15 cellular contexts compared by ENCODE assay signal in genomic region chr20:63085087-63085861, GRCh38.
DNase-seq lines count a peak whose midpoint lies in the region; ATAC-seq, FAIRE-seq and TF ChIP-seq lines count a peak whose summit lies in the region.
"Had no signal": no experiment of that assay in that cellular context is flagged by ENCODE, and none has a peak within 500 bp of the region (broad histone marks: within the 10 kb centered on the region; RNA-seq: fewer than 3 reads in every experiment).

No MANE protein-coding gene starts in this region.

- peak; percentile 11 for DNase-seq in activated CD8-positive, alpha-beta memory T cell treated with anti-CD3 and anti-CD28 coated beads, Interleukin-2, amount 50 U/mL, for 4 hours
- no peak for DNase-seq in activated CD8-positive, alpha-beta memory T cell treated with anti-CD3 and anti-CD28 coated beads for 24 hours
- no peak for DNase-seq in HTR-8/SVneo (ENCODE audit: insufficient read length, low spot score)
- peak in 3 of 5 donors; percentile 14 to 24 (median 20) for DNase-seq in heart left ventricle
- DNase-seq in psoas muscle = peak; percentile 6 to 49
- no peak for DNase-seq in NCI-H2171 (lab: John Stamatoyannopoulos, UW)
- DNase-seq in activated CD4-positive, alpha-beta memory T cell treated with anti-CD3 and anti-CD28 coated beads, Interleukin-2, amount 10 ng/mL, durations not matched to agents 7 days and 5 days = no peak
- no peak for DNase-seq in mesothelial cell of epicardium (ENCODE audit: low spot score in 2 of 2, unreplicated experiment in 2 of 2)
- DNase-seq: ACHN, activated T-cell treated with anti-CD3 and anti-CD28 coated beads for 4 hours, COR-L47, NCI-H2029, testis had no signal

- peak; percentile 79 for FAIRE-seq in HTR-8/SVneo (lab: Jason Lieb, UNC)
- FAIRE-seq: GM19239 had no signal

- H3K9me3 ChIP-seq in heart left ventricle (peaks cover 0 to 2% (median 0%) of the 10 kb centered on the region in 12 donors), psoas muscle (no peaks in the 10 kb centered on the region)
- H3K9me3 ChIP-seq: testis had no signal

- no peak for TF ChIP-seq POLR2A in heart left ventricle (IDR thresholded peaks at IDR 0.05)

- CTCF ChIA-PET in activated CD4-positive, alpha-beta memory T cell treated with anti-CD3 and anti-CD28 coated beads, Interleukin-2, amount 10 ng/mL, durations not matched to agents 7 days and 5 days (lab: Charles Lee) = no interaction called here

- H3K4me3 ChIP-seq in heart left ventricle = no peak overlapping the region
- no peak overlapping the region for H3K4me3 ChIP-seq in psoas muscle
- H3K4me3 ChIP-seq: testis had no signal

- H3K36me3 ChIP-seq in heart left ventricle = no peaks in the 10 kb centered on the region
- no peaks in the 10 kb centered on the region for H3K36me3 ChIP-seq in psoas muscle (ENCODE audit: insufficient read depth in 1 of 2, low read depth in 1 of 2)

- H3K27ac ChIP-seq in heart left ventricle (no peak overlapping the region), psoas muscle (no peak overlapping the region)
- H3K27ac ChIP-seq: testis had no signal

- no peak overlapping the region for H3K4me3 Mint-ChIP-seq in activated CD4-positive, alpha-beta memory T cell treated with anti-CD3 and anti-CD28 coated beads, Interleukin-2, amount 10 ng/mL, durations not matched to agents 7 days and 5 days
- no peak overlapping the region for H3K4me3 Mint-ChIP-seq in mesothelial cell of epicardium

- no peaks in the 10 kb centered on the region for H3K27me3 Mint-ChIP-seq in activated CD4-positive, alpha-beta memory T cell treated with anti-CD3 and anti-CD28 coated beads, Interleukin-2, amount 10 ng/mL, durations not matched to agents 7 days and 5 days
- H3K27me3 Mint-ChIP-seq in mesothelial cell of epicardium (ENCODE audit: low read depth) = peaks cover 55% of the 10 kb centered on the region

- intact Hi-C loops in heart left ventricle (cut with DNase I) = no loop called here
- intact Hi-C loops in psoas muscle (cut with DNase I) = no loop called here

- POLR2A ChIA-PET in activated CD4-positive, alpha-beta memory T cell treated with anti-CD3 and anti-CD28 coated beads, Interleukin-2, amount 10 ng/mL, durations not matched to agents 7 days and 5 days (lab: Charles Lee) = no interaction called here

- H3K4me1 ChIP-seq in heart left ventricle = no peaks in the 10 kb centered on the region
- no peaks in the 10 kb centered on the region for H3K4me1 ChIP-seq in psoas muscle
- H3K4me1 ChIP-seq: testis had no signal

- ATAC-seq in heart left ventricle (no peak), psoas muscle (no peak)
- ATAC-seq: activated CD4-positive, CD25-positive, alpha-beta regulatory T cell treated with anti-CD3 and anti-CD28 coated beads, Interleukin-2, amount 50 U/mL, for 24 hours had no signal

- TF ChIP-seq CTCF in heart left ventricle (IDR thresholded peaks at IDR 0.05) = no peak
- TF ChIP-seq CTCF in psoas muscle (IDR thresholded peaks at IDR 0.05) = no peak
- TF ChIP-seq CTCF in mesothelial cell of epicardium (IDR thresholded peaks at IDR 0.05; ENCODE audit: unreplicated experiment) = no peak

- WGBS in heart left ventricle, 4 donors = 55 to 67% (median 64%) methylated on average over 27 to 36 of the region's 36 CpGs
- WGBS in psoas muscle, 3 donors = 52 to 57% (median 54%) methylated on average over 35 to 36 of the region's 36 CpGs

- no peaks in the 10 kb centered on the region for H3K4me1 Mint-ChIP-seq in activated CD4-positive, alpha-beta memory T cell treated with anti-CD3 and anti-CD28 coated beads, Interleukin-2, amount 10 ng/mL, durations not matched to agents 7 days and 5 days
- H3K4me1 Mint-ChIP-seq in mesothelial cell of epicardium = no peaks in the 10 kb centered on the region

- no peaks in the 10 kb centered on the region for H3K9me3 Mint-ChIP-seq in activated CD4-positive, alpha-beta memory T cell treated with anti-CD3 and anti-CD28 coated beads, Interleukin-2, amount 10 ng/mL, durations not matched to agents 7 days and 5 days
- no peaks in the 10 kb centered on the region for H3K9me3 Mint-ChIP-seq in mesothelial cell of epicardium

- no peak overlapping the region for H3K27ac Mint-ChIP-seq in activated CD4-positive, alpha-beta memory T cell treated with anti-CD3 and anti-CD28 coated beads, Interleukin-2, amount 10 ng/mL, durations not matched to agents 7 days and 5 days
- H3K27ac Mint-ChIP-seq in mesothelial cell of epicardium = no peak overlapping the region

- H3K36me3 Mint-ChIP-seq in activated CD4-positive, alpha-beta memory T cell treated with anti-CD3 and anti-CD28 coated beads, Interleukin-2, amount 10 ng/mL, durations not matched to agents 7 days and 5 days (ENCODE audit: low read depth) = no peaks in the 10 kb centered on the region
- H3K36me3 Mint-ChIP-seq in mesothelial cell of epicardium = no peaks in the 10 kb centered on the region

- H3K27me3 ChIP-seq in heart left ventricle (peaks cover 0 to 51% (median 16%) of the 10 kb centered on the region in 9 donors), psoas muscle (ENCODE audit: insufficient read depth in 3 of 3, low read length in 2 of 3) (peaks cover 0 to 93% (median 25%) of the 10 kb centered on the region in 3 donors)
- H3K27me3 ChIP-seq: testis had no signal

Comparison
In these comparisons a context has a peak if more than half of its experiments do, and no peak if none do; other contexts are left out.
1. DNase-seq: peak in activated CD8-positive, alpha-beta memory T cell treated with anti-CD3 and anti-CD28 coated beads, Interleukin-2, amount 50 U/mL, for 4 hours (single experiment), heart left ventricle (3 of 5) and psoas muscle (2 of 2); none in activated CD8-positive, alpha-beta memory T cell treated with anti-CD3 and anti-CD28 coated beads for 24 hours (single experiment), HTR-8/SVneo (single experiment), NCI-H2171 (single experiment), activated CD4-positive, alpha-beta memory T cell treated with anti-CD3 and anti-CD28 coated beads, Interleukin-2, amount 10 ng/mL, durations not matched to agents 7 days and 5 days (single experiment) and mesothelial cell of epicardium (0 of 2).